8 cellular contexts compared by ENCODE assay signal in the genomic region with DNA sequence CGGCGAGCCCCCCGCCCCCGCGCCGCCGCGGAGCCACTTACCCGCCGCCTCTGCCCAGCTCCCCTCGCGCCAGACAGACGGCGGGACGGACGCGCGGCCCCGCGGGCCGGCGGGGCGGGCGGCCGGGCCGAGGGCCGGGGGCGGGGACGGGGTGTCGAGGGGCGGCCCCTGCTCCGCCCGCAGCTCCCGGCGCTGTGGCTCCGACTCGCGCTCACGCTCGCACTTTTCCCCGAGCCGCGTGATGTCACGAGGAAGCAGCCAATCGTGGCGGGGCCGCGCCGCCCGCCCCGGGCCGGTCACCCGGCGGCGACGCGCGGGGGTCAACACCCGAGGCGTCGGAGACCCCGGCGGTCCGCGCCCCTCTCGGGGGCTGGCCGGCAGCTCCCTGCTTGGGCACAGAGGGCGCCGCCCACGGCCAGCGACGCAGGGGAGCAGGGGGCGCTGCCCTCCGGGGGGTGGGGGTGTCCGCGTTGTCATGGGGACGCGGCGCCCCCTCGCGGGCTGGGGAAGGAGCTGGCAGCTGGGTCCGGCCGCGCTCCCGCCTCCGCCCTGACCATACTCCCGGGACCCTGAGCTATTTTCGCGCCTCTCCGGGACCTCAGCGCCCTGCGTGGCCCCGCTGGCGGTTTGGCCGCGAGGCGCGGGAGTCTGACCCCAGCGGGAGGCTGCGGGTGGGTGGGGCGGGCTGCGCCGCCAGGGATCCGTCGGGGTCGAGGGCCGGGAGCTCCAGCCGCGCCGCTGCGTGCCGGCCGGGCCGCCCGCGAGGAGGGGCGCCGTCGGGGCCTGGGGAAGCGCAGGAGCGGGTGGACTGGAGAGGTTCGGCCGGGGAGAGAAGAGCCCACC. TPM values are rescaled to one million over a fixed set of nuclear protein-coding genes. Genes with fewer than 3 reads are reported as not detected.
DNase-seq lines count a peak whose midpoint lies in the region; ATAC-seq and TF ChIP-seq lines count a peak whose summit lies in the region.

CHRM4 (minus strand) TSS at position 199 of the 843 bp plus-strand sequence. CDS start 5,219 bp downstream, outside the sequence.

- H3K9me3 ChIP-seq in iPS-18a (ENCODE audit: control insufficient read depth, low read depth, low read length) = no peaks in the 10 kb centered on the region

- intact Hi-C loops in activated T-helper 2 cell treated with anti-CD3 and anti-CD28 coated beads, Interferon-gamma antibody, Interleukin-2, Interleukin-4, amounts not matched to agents 10 μg/mL and 5 μg/mL and 100 μg/mL, durations not matched to agents 14 hours and 24 hours and 36 hours (cut with micrococcal nuclease) = no loop called here

- no peak within 1 kb of the TSS for H3K9ac ChIP-seq in iPS-18a (ENCODE audit: low read length)

- no peaks in the 10 kb centered on the region for H3K36me3 Mint-ChIP-seq in activated T-helper 2 cell treated with anti-CD3 and anti-CD28 coated beads, Interferon-gamma antibody, Interleukin-2, Interleukin-4, amounts not matched to agents 10 μg/mL and 5 μg/mL and 100 μg/mL, durations not matched to agents 14 hours and 24 hours and 36 hours (ENCODE audit: low read depth)
- peaks cover 11% of the 10 kb centered on the region for H3K36me3 Mint-ChIP-seq in stimulated activated effector memory CD8-positive, alpha-beta T cell treated with anti-CD3 and anti-CD28 coated beads, Interleukin-12 subunit alpha, Interleukin-12 subunit beta, amount 100 ng/mL, for 72 hours

- TF ChIP-seq CTCF in AG10803 (conservative IDR thresholded peaks at IDR 0.05; ENCODE audit: low read length) = peak; percentile 12; the same call in 1 of the 2 replicates
- TF ChIP-seq CTCF in GM12865 (IDR thresholded peaks at IDR 0.05; ENCODE audit: insufficient read depth, low read depth, low read length, missing control alignments) = peak; percentile 9

- no peak for ATAC-seq in stimulated activated effector memory CD8-positive, alpha-beta T cell treated with anti-CD3 and anti-CD28 coated beads, Interleukin-12 subunit alpha, Interleukin-12 subunit beta, amount 100 ng/mL, for 72 hours
- no peak for ATAC-seq in GM19023 (IDR thresholded peaks at IDR 0.05; ENCODE audit: unreplicated experiment)

- H3K9me3 Mint-ChIP-seq in activated T-helper 2 cell treated with anti-CD3 and anti-CD28 coated beads, Interferon-gamma antibody, Interleukin-2, Interleukin-4, amounts not matched to agents 10 μg/mL and 5 μg/mL and 100 μg/mL, durations not matched to agents 14 hours and 24 hours and 36 hours = no peaks in the 10 kb centered on the region
- no peaks in the 10 kb centered on the region for H3K9me3 Mint-ChIP-seq in stimulated activated effector memory CD8-positive, alpha-beta T cell treated with anti-CD3 and anti-CD28 coated beads, Interleukin-12 subunit alpha, Interleukin-12 subunit beta, amount 100 ng/mL, for 72 hours

- no peak within 1 kb of the TSS for H3K27ac Mint-ChIP-seq in activated T-helper 2 cell treated with anti-CD3 and anti-CD28 coated beads, Interferon-gamma antibody, Interleukin-2, Interleukin-4, amounts not matched to agents 10 μg/mL and 5 μg/mL and 100 μg/mL, durations not matched to agents 14 hours and 24 hours and 36 hours
- peak within 1 kb of the TSS; percentile 56 for H3K27ac Mint-ChIP-seq in stimulated activated effector memory CD8-positive, alpha-beta T cell treated with anti-CD3 and anti-CD28 coated beads, Interleukin-12 subunit alpha, Interleukin-12 subunit beta, amount 100 ng/mL, for 72 hours

- DNase-seq in AG10803 (ENCODE audit: low read depth) = no peak
- DNase-seq in GM12865 (ENCODE audit: low read depth) = no peak
- peak; percentile 79 for DNase-seq in NCI-H1105 (lab: John Stamatoyannopoulos, UW)
- DNase-seq in activated T-helper 2 cell treated with anti-CD3 and anti-CD28 coated beads, Interferon-gamma antibody, Interleukin-2, Interleukin-4, amounts not matched to agents 10 μg/mL and 5 μg/mL and 100 μg/mL, durations not matched to agents 14 hours and 24 hours and 36 hours (ENCODE audit: low spot score) = no peak
- peak in 1 of 2 donors; percentile 73 for DNase-seq in stimulated activated effector memory CD8-positive, alpha-beta T cell treated with anti-CD3 and anti-CD28 coated beads, Interleukin-12 subunit alpha, Interleukin-12 subunit beta, amount 100 ng/mL, for 72 hours (ENCODE audit: low spot score in 2 of 2)
- DNase-seq in midbrain (lab: John Stamatoyannopoulos, UW) = no peak

- peak within 1 kb of the TSS; percentile 71 for H3K4me3 Mint-ChIP-seq in activated T-helper 2 cell treated with anti-CD3 and anti-CD28 coated beads, Interferon-gamma antibody, Interleukin-2, Interleukin-4, amounts not matched to agents 10 μg/mL and 5 μg/mL and 100 μg/mL, durations not matched to agents 14 hours and 24 hours and 36 hours (ENCODE audit: low read depth)
- peak within 1 kb of the TSS; percentile 74 for H3K4me3 Mint-ChIP-seq in stimulated activated effector memory CD8-positive, alpha-beta T cell treated with anti-CD3 and anti-CD28 coated beads, Interleukin-12 subunit alpha, Interleukin-12 subunit beta, amount 100 ng/mL, for 72 hours

- H3K27me3 Mint-ChIP-seq in activated T-helper 2 cell treated with anti-CD3 and anti-CD28 coated beads, Interferon-gamma antibody, Interleukin-2, Interleukin-4, amounts not matched to agents 10 μg/mL and 5 μg/mL and 100 μg/mL, durations not matched to agents 14 hours and 24 hours and 36 hours (ENCODE audit: low read depth) = peaks cover 50% of the 10 kb centered on the region

- H3K27ac ChIP-seq in iPS-18a (ENCODE audit: low read length) = no peak within 1 kb of the TSS

- peaks cover 67% of the 10 kb centered on the region for H3K27me3 ChIP-seq in iPS-18a (ENCODE audit: control insufficient read depth, insufficient read depth, low read length)

- H3K4me1 Mint-ChIP-seq in activated T-helper 2 cell treated with anti-CD3 and anti-CD28 coated beads, Interferon-gamma antibody, Interleukin-2, Interleukin-4, amounts not matched to agents 10 μg/mL and 5 μg/mL and 100 μg/mL, durations not matched to agents 14 hours and 24 hours and 36 hours (ENCODE audit: low read depth) = peaks cover 16% of the 10 kb centered on the region
- peaks cover 39% of the 10 kb centered on the region for H3K4me1 Mint-ChIP-seq in stimulated activated effector memory CD8-positive, alpha-beta T cell treated with anti-CD3 and anti-CD28 coated beads, Interleukin-12 subunit alpha, Interleukin-12 subunit beta, amount 100 ng/mL, for 72 hours

- peaks cover 15% of the 10 kb centered on the region for H3K4me1 ChIP-seq in iPS-18a (ENCODE audit: control insufficient read depth, low read depth, low read length)

- peak within 1 kb of the TSS; percentile 44 for H3K4me3 ChIP-seq in AG10803 (ENCODE audit: low read length)
- H3K4me3 ChIP-seq in GM12865 (ENCODE audit: low read depth, low read length) = no peak within 1 kb of the TSS; the same call in 1 of the 2 replicates
- H3K4me3 ChIP-seq in iPS-18a (ENCODE audit: low read length) = peak within 1 kb of the TSS; percentile 63

- H3K36me3 ChIP-seq in iPS-18a (ENCODE audit: control insufficient read depth, low read depth, low read length) = no peaks in the 10 kb centered on the region

RNA-seq across cellular contexts. Expression of gene CHRM4, which starts in this region (rescaled TPM):
- 0.11 and 0.23 TPM in 2 replicates for total RNA-seq in activated T-helper 2 cell treated with anti-CD3 and anti-CD28 coated beads, Interferon-gamma antibody, Interleukin-2, Interleukin-4, amounts not matched to agents 10 μg/mL and 5 μg/mL and 100 μg/mL, durations not matched to agents 14 hours and 24 hours and 36 hours
